In genomic region chr22:36311386-36312085, GRCh38 we compare ENCODE assay signal across 17 cellular contexts. TPM values are rescaled to one million over a fixed set of nuclear protein-coding genes. Genes with fewer than 3 reads are reported as not detected.
DNase-seq lines count a peak whose midpoint lies in the region; ATAC-seq, FAIRE-seq and TF ChIP-seq lines count a peak whose summit lies in the region.
"Had no signal": no experiment of that assay in that cellular context is flagged by ENCODE, and none has a peak within 500 bp of the region (broad histone marks: within the 10 kb centered on the region; RNA-seq: fewer than 3 reads in every experiment).

No MANE protein-coding gene starts in this region.

- CTCF ChIA-PET in Panc1 (lab: Charles Lee) = no interaction called here

- H3K27me3 ChIP-seq in Panc1 (ENCODE audit: control insufficient read depth, insufficient read depth, low read length) (no peaks in the 10 kb centered on the region), astrocyte (ENCODE audit: insufficient read depth, low read length) (no peaks in the 10 kb centered on the region)

- H3K4me3 Mint-ChIP-seq in astrocyte (ENCODE audit: unreplicated experiment) = peak overlapping the region; percentile 62
- H3K4me3 Mint-ChIP-seq: activated CD4-positive, alpha-beta T cell treated with anti-CD3 and anti-CD28 coated beads, Interleukin-2, amount 10 ng/mL, durations not matched to agents 7 days and 5 days had no signal

- no peaks in the 10 kb centered on the region for H3K27me3 Mint-ChIP-seq in astrocyte (ENCODE audit: low read depth, unreplicated experiment)
- H3K27me3 Mint-ChIP-seq: activated CD4-positive, alpha-beta T cell treated with anti-CD3 and anti-CD28 coated beads, Interleukin-2, amount 10 ng/mL, durations not matched to agents 7 days and 5 days had no signal

- peak overlapping the region; percentile 87 for H3K27ac Mint-ChIP-seq in astrocyte (ENCODE audit: unreplicated experiment)
- H3K27ac Mint-ChIP-seq: activated CD4-positive, alpha-beta T cell treated with anti-CD3 and anti-CD28 coated beads, Interleukin-2, amount 10 ng/mL, durations not matched to agents 7 days and 5 days had no signal

- H3K4me3 ChIP-seq in Panc1 (ENCODE audit: low read depth in 2 of 2, low read length in 2 of 2) (no peak overlapping the region), astrocyte (ENCODE audit: insufficient read depth, low read depth, low read length) (no peak overlapping the region)

- no peaks in the 10 kb centered on the region for H3K9me3 ChIP-seq in Panc1 (ENCODE audit: control insufficient read depth, insufficient read depth, low read depth, low read length)
- no peaks in the 10 kb centered on the region for H3K9me3 ChIP-seq in astrocyte (ENCODE audit: insufficient read depth, low read depth, low read length)

- H2AFZ ChIP-seq in astrocyte (ENCODE audit: low read depth, low read length) = no peak overlapping the region

- peaks cover 92% of the 10 kb centered on the region for H4K20me1 ChIP-seq in astrocyte (ENCODE audit: insufficient read depth, low read length)

- ATAC-seq in Panc1 = peak; percentile 37; the same call in 1 of the 2 replicates
- no peak for ATAC-seq in GM18870 (IDR thresholded peaks at IDR 0.05; ENCODE audit: unreplicated experiment)
- ATAC-seq: stimulated activated naive CD8-positive, alpha-beta T cell treated with anti-CD3 and anti-CD28 coated beads, Interleukin-15, Interleukin-2, amounts not matched to agents 100 U/mL and 50 U/mL, for 24 hours had no signal

- POLR2A ChIA-PET in Panc1 (lab: Charles Lee) = no interaction called here

- H3K27ac ChIP-seq in Panc1 (ENCODE audit: low read length) (no peak overlapping the region), astrocyte (ENCODE audit: low read depth, low read length) (peak overlapping the region; percentile 36)

- H3K4me1 Mint-ChIP-seq in astrocyte (ENCODE audit: low read depth, unreplicated experiment) = peaks cover 41% of the 10 kb centered on the region

- no peak overlapping the region for H3K4me2 ChIP-seq in astrocyte (ENCODE audit: low read length)

- peaks cover 28% of the 10 kb centered on the region for H3K36me3 Mint-ChIP-seq in astrocyte (ENCODE audit: low read depth, unreplicated experiment)

- in situ Hi-C loops in Panc1 (cut with HindIII; ENCODE audit: low pct_unique_long_range_greater_than_20kb, low sequenced_read_pairs) = no loop called here

- intact Hi-C loops in Panc1 (cut with micrococcal nuclease; ENCODE audit: unreplicated experiment) = no loop called here

- TF ChIP-seq CTCF in Panc1 (IDR thresholded peaks at IDR 0.05) (no peak), astrocyte (IDR thresholded peaks at IDR 0.05; ENCODE audit: insufficient read depth, low read depth, low read length) (no peak)

- peak; percentile 1 for DNase-seq in DMS53 treated with DMSO at 0.1 percent for 48 hours (lab: John Stamatoyannopoulos, UW; ENCODE audit: unreplicated experiment)
- no peak for DNase-seq in Panc1 (ENCODE audit: low read depth, low spot score)
- no peak for DNase-seq in astrocyte (ENCODE audit: low read depth)
- DNase-seq in myocyte (ENCODE audit: low read depth) = peak; percentile 88
- no peak for DNase-seq in NCI-H774 (lab: John Stamatoyannopoulos, UW)
- DNase-seq in NCI-H1694 (lab: John Stamatoyannopoulos, UW) = no peak
- no peak for DNase-seq in medulla oblongata (ENCODE audit: extremely low spot score)
- DNase-seq: activated CD4-positive, alpha-beta T cell treated with anti-CD3 and anti-CD28 coated beads, Interleukin-2, amount 10 ng/mL, durations not matched to agents 7 days and 5 days; AML-193; amygdala; DMS 273 treated with DMSO at 0.1 percent for 48 hours; small intestine; stimulated activated naive CD8-positive, alpha-beta T cell treated with anti-CD3 and anti-CD28 coated beads, Interleukin-15, Interleukin-2, amounts not matched to agents 100 U/mL and 50 U/mL, for 24 hours; T-helper 9 cell had no signal

- no peaks in the 10 kb centered on the region for H3K9me3 Mint-ChIP-seq in astrocyte (ENCODE audit: unreplicated experiment)
- H3K9me3 Mint-ChIP-seq: activated CD4-positive, alpha-beta T cell treated with anti-CD3 and anti-CD28 coated beads, Interleukin-2, amount 10 ng/mL, durations not matched to agents 7 days and 5 days had no signal

- BruUV-seq in Panc1 (replicated peaks; lab: Mats Ljungman, UMichigan) = no TSS peak

- peak overlapping the region; percentile 9 for H3K9ac ChIP-seq in astrocyte (ENCODE audit: low read length)

- no peaks in the 10 kb centered on the region for H3K4me1 ChIP-seq in Panc1 (ENCODE audit: control insufficient read depth, insufficient read depth, low read length)
- H3K4me1 ChIP-seq in astrocyte (ENCODE audit: insufficient read depth, low read length) = peaks cover 12% of the 10 kb centered on the region

- FAIRE-seq in astrocyte (lab: Jason Lieb, UNC) = no peak
- FAIRE-seq: colon, islet of Langerhans, small intestine had no signal

- peaks cover 83% of the 10 kb centered on the region for H3K79me2 ChIP-seq in astrocyte (ENCODE audit: insufficient read depth, low read length)

- peaks cover 22% of the 10 kb centered on the region for H3K36me3 ChIP-seq in Panc1 (ENCODE audit: control insufficient read depth, insufficient read depth, low read length)
- H3K36me3 ChIP-seq in astrocyte (ENCODE audit: insufficient read depth, low read length) = peaks cover 83% of the 10 kb centered on the region

RNA-seq across cellular contexts. Expression of gene APOL1, which starts 58.6 kb away (rescaled TPM):
- total RNA-seq in Panc1 (2021; ENCODE audit: unreplicated experiment) (16.0 TPM), astrocyte (3.9 and 7.5 TPM in 2 replicates), myocyte (0.86 and 1.0 TPM in 2 replicates)
- 11.9 TPM for polyA plus RNA-seq in Panc1 (2012; ENCODE audit: insufficient read length)
- 17.1 TPM for polyA plus RNA-seq in myocyte (2012)

Comparison
In these comparisons a context has a peak if more than half of its experiments do, and no peak if none do; other contexts are left out.
1. DNase-seq: peak in DMS53 treated with DMSO at 0.1 percent for 48 hours (single experiment) and myocyte (single experiment); none in Panc1 (single experiment), astrocyte (single experiment), NCI-H774 (single experiment), NCI-H1694 (single experiment) and medulla oblongata (single experiment).